Comparison of ENCODE assay signal across 17 cellular contexts in the genomic region with DNA sequence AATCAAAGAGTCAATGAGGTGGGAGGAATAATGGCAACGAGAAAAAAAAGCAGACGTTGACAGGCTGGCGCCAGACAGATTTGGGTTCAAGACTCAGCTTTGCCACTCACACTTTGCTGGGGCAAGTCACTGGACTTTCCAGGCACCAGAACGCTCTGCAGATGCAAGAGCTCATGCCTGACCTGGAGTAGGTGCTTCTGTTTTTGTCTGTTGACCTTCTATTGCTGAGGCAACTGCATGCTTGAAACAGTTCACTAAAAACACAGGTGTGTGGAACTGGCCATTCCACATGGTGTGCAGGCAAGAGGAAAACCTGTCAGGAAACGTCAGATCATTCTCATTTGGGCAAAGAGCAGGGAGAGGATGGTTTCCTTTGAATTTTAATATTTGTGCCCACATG.
"Had no signal": no experiment of that assay in that cellular context is flagged by ENCODE, and none has a peak within 500 bp of the region (broad histone marks: within the 10 kb centered on the region; RNA-seq: fewer than 3 reads in every experiment).

No MANE protein-coding gene starts in this region.

- H3K36me3 Mint-ChIP-seq: activated naive CD4-positive, alpha-beta T cell treated with anti-CD3 and anti-CD28 coated beads, Interleukin-2, amount 10 ng/mL, durations not matched to agents 7 days and 5 days; immature natural killer cell; naive thymus-derived CD4-positive, alpha-beta T cell; stimulated activated effector memory CD8-positive, alpha-beta T cell treated with anti-CD3 and anti-CD28 coated beads, Interleukin-12 subunit alpha, Interleukin-12 subunit beta, amount 100 ng/mL, for 72 hours had no signal

- H3K9me3 Mint-ChIP-seq: activated naive CD4-positive, alpha-beta T cell treated with anti-CD3 and anti-CD28 coated beads, Interleukin-2, amount 10 ng/mL, durations not matched to agents 7 days and 5 days; immature natural killer cell; stimulated activated effector memory CD8-positive, alpha-beta T cell treated with anti-CD3 and anti-CD28 coated beads, Interleukin-12 subunit alpha, Interleukin-12 subunit beta, amount 100 ng/mL, for 72 hours had no signal

- H3K4me1 ChIP-seq: ascending aorta, pancreas had no signal

- H3K36me3 ChIP-seq: ascending aorta, heart left ventricle, pancreas, thoracic aorta had no signal

- DNase-seq: activated CD4-positive, alpha-beta T cell treated with anti-CD3 and anti-CD28 coated beads, Interleukin-2, amount 50 U/mL, for 1 hour; activated CD8-positive, alpha-beta memory T cell treated with anti-CD3 and anti-CD28 coated beads, Interleukin-2, amount 50 U/mL, for 48 hours; activated effector memory CD4-positive, alpha-beta T cell treated with Interleukin-2 at 50 U/mL for 16 hours; activated naive CD4-positive, alpha-beta T cell treated with anti-CD3 and anti-CD28 coated beads, Interleukin-2, amount 10 ng/mL, durations not matched to agents 7 days and 5 days; activated T-cell treated with anti-CD3 and anti-CD28 coated beads, Interleukin-2, amount 50 U/mL, for 48 hours; heart left ventricle; immature natural killer cell; naive thymus-derived CD4-positive, alpha-beta T cell; pancreas; stimulated activated CD4-positive, alpha-beta T cell treated with anti-CD3 and anti-CD28 coated beads, Interleukin-4, amount 100 ng/mL, for 24 hours; T1000 had no signal

- H3K4me3 ChIP-seq: ascending aorta, coronary artery, heart left ventricle, pancreas, thoracic aorta had no signal

- H3K27ac Mint-ChIP-seq: activated naive CD4-positive, alpha-beta T cell treated with anti-CD3 and anti-CD28 coated beads, Interleukin-2, amount 10 ng/mL, durations not matched to agents 7 days and 5 days; immature natural killer cell; naive thymus-derived CD4-positive, alpha-beta T cell; stimulated activated effector memory CD8-positive, alpha-beta T cell treated with anti-CD3 and anti-CD28 coated beads, Interleukin-12 subunit alpha, Interleukin-12 subunit beta, amount 100 ng/mL, for 72 hours had no signal

- H3K27ac ChIP-seq: ascending aorta, coronary artery, heart left ventricle, pancreas, thoracic aorta had no signal

- ATAC-seq: activated CD4-positive, CD25-positive, alpha-beta regulatory T cell treated with anti-CD3 and anti-CD28 coated beads, Interleukin-2, amount 50 U/mL, for 24 hours; heart left ventricle; naive thymus-derived CD4-positive, alpha-beta T cell; sciatic nerve; stimulated activated effector memory CD8-positive, alpha-beta T cell treated with anti-CD3 and anti-CD28 coated beads, Interleukin-12 subunit alpha, Interleukin-12 subunit beta, amount 100 ng/mL, for 72 hours had no signal

- H3K4me1 Mint-ChIP-seq: activated naive CD4-positive, alpha-beta T cell treated with anti-CD3 and anti-CD28 coated beads, Interleukin-2, amount 10 ng/mL, durations not matched to agents 7 days and 5 days; immature natural killer cell; stimulated activated effector memory CD8-positive, alpha-beta T cell treated with anti-CD3 and anti-CD28 coated beads, Interleukin-12 subunit alpha, Interleukin-12 subunit beta, amount 100 ng/mL, for 72 hours had no signal

- H3K27me3 ChIP-seq: ascending aorta, heart left ventricle, pancreas had no signal

- H3K9me3 ChIP-seq: ascending aorta, heart left ventricle, pancreas, thoracic aorta had no signal

- H3K4me3 Mint-ChIP-seq: activated naive CD4-positive, alpha-beta T cell treated with anti-CD3 and anti-CD28 coated beads, Interleukin-2, amount 10 ng/mL, durations not matched to agents 7 days and 5 days; immature natural killer cell; naive thymus-derived CD4-positive, alpha-beta T cell; stimulated activated effector memory CD8-positive, alpha-beta T cell treated with anti-CD3 and anti-CD28 coated beads, Interleukin-12 subunit alpha, Interleukin-12 subunit beta, amount 100 ng/mL, for 72 hours had no signal
